In genomic region chr11:62542750-62543567, GRCh38 we compare ENCODE assay signal across 1 cellular context.
TF ChIP-seq lines count a peak whose summit lies in the region.

No MANE protein-coding gene starts in this region.

TF ChIP-seq in HepG2, 621 proteins besides CTCF, POLR2A, EP300 and RAD21 (continued from another document and continues in another):
- TF ChIP-seq ZNF562 (CRISPR knock-in tag; IDR thresholded peaks at IDR 0.05; ENCODE audit: borderline replicate concordance) (no peak), ZNF205 (CRISPR knock-in tag; IDR thresholded peaks at IDR 0.05) (0 out of 2 replicates have a peak, but pooled peaks have one; percentile 37), SCMH1 (CRISPR knock-in tag; IDR thresholded peaks at IDR 0.05; ENCODE audit: borderline replicate concordance) (no peak), AGO2 (optimal IDR thresholded peaks at IDR 0.05; ENCODE audit: low read depth, low read length) (peak; percentile 58), ZNF260 (CRISPR knock-in tag; IDR thresholded peaks at IDR 0.05; ENCODE audit: borderline replicate concordance, low read depth) (0 out of 2 replicates have a peak, but pooled peaks have one; percentile 29), ZNF235 (CRISPR knock-in tag; IDR thresholded peaks at IDR 0.05; ENCODE audit: borderline replicate concordance) (no peak), POGZ (CRISPR knock-in tag; IDR thresholded peaks at IDR 0.05) (0 out of 2 replicates have a peak, but pooled peaks have one; percentile 30), ZNF317 (CRISPR knock-in tag; IDR thresholded peaks at IDR 0.05) (peak; percentile 45; the same call in 1 of the 2 replicates), PAXIP1 (CRISPR knock-in tag; conservative IDR thresholded peaks at IDR 0.05) (peak; percentile 26; the same call in 1 of the 2 replicates), TEAD3 (CRISPR knock-in tag; optimal IDR thresholded peaks at IDR 0.05; ENCODE audit: borderline replicate concordance) (peak; percentile 12), SSRP1 (CRISPR knock-in tag; IDR thresholded peaks at IDR 0.05) (0 out of 2 replicates have a peak, but pooled peaks have one; percentile 79), RNF2 (conservative IDR thresholded peaks at IDR 0.05; ENCODE audit: low read depth) (no peak), SMYD3 (CRISPR knock-in tag; IDR thresholded peaks at IDR 0.05) (no peak), HMGA1 (CRISPR knock-in tag; conservative IDR thresholded peaks at IDR 0.05) (no peak), ZBTB3 (CRISPR knock-in tag; IDR thresholded peaks at IDR 0.05; ENCODE audit: borderline replicate concordance, low read depth) (no peak), NPAS2 (CRISPR knock-in tag; IDR thresholded peaks at IDR 0.05; ENCODE audit: borderline replicate concordance) (no peak), ZSCAN20 (CRISPR knock-in tag; IDR thresholded peaks at IDR 0.05; ENCODE audit: borderline replicate concordance) (no peak), ZNF556 (CRISPR knock-in tag; IDR thresholded peaks at IDR 0.05; ENCODE audit: borderline replicate concordance) (0 out of 2 replicates have a peak, but pooled peaks have one; percentile 26), CHD2 (IDR thresholded peaks at IDR 0.05; ENCODE audit: low read depth, low read length) (no peak), ZNF652 (CRISPR knock-in tag; IDR thresholded peaks at IDR 0.05; ENCODE audit: borderline replicate concordance, low read depth) (no peak), KDM5B (CRISPR knock-in tag; IDR thresholded peaks at IDR 0.05; ENCODE audit: borderline replicate concordance) (no peak), AGO1 (IDR thresholded peaks at IDR 0.05; ENCODE audit: low read depth, low read length, poor library complexity, severe bottlenecking) (no peak), FOXP4 (CRISPR knock-in tag; IDR thresholded peaks at IDR 0.05) (no peak), SKI (IDR thresholded peaks at IDR 0.05; ENCODE audit: partially characterized antibody) (no peak), ZNF839 (CRISPR knock-in tag; IDR thresholded peaks at IDR 0.05; ENCODE audit: borderline replicate concordance) (0 out of 2 replicates have a peak, but pooled peaks have one; percentile 62), GATAD2A (CRISPR knock-in tag; IDR thresholded peaks at IDR 0.05) (peak; percentile 15; the same call in 1 of the 2 replicates), ZNF362 (CRISPR knock-in tag; IDR thresholded peaks at IDR 0.05; ENCODE audit: borderline replicate concordance) (no peak; the same call in 1 of the 2 replicates), HMGXB4 (CRISPR knock-in tag; IDR thresholded peaks at IDR 0.05; ENCODE audit: borderline replicate concordance in 1 of 2, low read depth in 1 of 2) (peak; percentile 70 to 76), ZGPAT (CRISPR knock-in tag; IDR thresholded peaks at IDR 0.05) (peak; percentile 41; the same call in 1 of the 2 replicates), SP5 (CRISPR knock-in tag; IDR thresholded peaks at IDR 0.05; ENCODE audit: borderline replicate concordance, low read depth) (no peak), ZNF10 (CRISPR knock-in tag; IDR thresholded peaks at IDR 0.05; ENCODE audit: borderline replicate concordance, low read depth) (no peak), ZFP90 (CRISPR knock-in tag; IDR thresholded peaks at IDR 0.05; ENCODE audit: borderline replicate concordance) (0 out of 2 replicates have a peak, but pooled peaks have one; percentile 47), ZNF772 (CRISPR knock-in tag; IDR thresholded peaks at IDR 0.05) (0 out of 2 replicates have a peak, but pooled peaks have one; percentile 13), PCBP2 (optimal IDR thresholded peaks at IDR 0.05; ENCODE audit: low read depth, low read length, poor library complexity, severe bottlenecking) (no peak), GABPB1 (CRISPR knock-in tag; IDR thresholded peaks at IDR 0.05) (peak; percentile 42; the same call in 1 of the 2 replicates), ZSCAN12 (CRISPR knock-in tag; IDR thresholded peaks at IDR 0.05) (no peak), KDM6A (CRISPR knock-in tag; IDR thresholded peaks at IDR 0.05; ENCODE audit: low read depth) (no peak), PATZ1 (CRISPR knock-in tag; IDR thresholded peaks at IDR 0.05) (peak; percentile 76), FLYWCH1 (CRISPR knock-in tag; IDR thresholded peaks at IDR 0.05) (no peak), ZBTB42 (CRISPR knock-in tag; IDR thresholded peaks at IDR 0.05) (no peak), HNRNPK (IDR thresholded peaks at IDR 0.05; ENCODE audit: low read depth, low read length, poor library complexity, severe bottlenecking) (no peak), HNRNPUL1 (IDR thresholded peaks at IDR 0.05; ENCODE audit: low read depth, low read length) (no peak)
- TF ChIP-seq, protein P1, sequence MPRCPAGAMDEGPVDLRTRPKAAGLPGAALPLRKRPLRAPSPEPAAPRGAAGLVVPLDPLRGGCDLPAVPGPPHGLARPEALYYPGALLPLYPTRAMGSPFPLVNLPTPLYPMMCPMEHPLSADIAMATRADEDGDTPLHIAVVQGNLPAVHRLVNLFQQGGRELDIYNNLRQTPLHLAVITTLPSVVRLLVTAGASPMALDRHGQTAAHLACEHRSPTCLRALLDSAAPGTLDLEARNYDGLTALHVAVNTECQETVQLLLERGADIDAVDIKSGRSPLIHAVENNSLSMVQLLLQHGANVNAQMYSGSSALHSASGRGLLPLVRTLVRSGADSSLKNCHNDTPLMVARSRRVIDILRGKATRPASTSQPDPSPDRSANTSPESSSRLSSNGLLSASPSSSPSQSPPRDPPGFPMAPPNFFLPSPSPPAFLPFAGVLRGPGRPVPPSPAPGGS (CRISPR knock-in tag; IDR thresholded peaks at IDR 0.05): no peak
- TF ChIP-seq, protein P2, sequence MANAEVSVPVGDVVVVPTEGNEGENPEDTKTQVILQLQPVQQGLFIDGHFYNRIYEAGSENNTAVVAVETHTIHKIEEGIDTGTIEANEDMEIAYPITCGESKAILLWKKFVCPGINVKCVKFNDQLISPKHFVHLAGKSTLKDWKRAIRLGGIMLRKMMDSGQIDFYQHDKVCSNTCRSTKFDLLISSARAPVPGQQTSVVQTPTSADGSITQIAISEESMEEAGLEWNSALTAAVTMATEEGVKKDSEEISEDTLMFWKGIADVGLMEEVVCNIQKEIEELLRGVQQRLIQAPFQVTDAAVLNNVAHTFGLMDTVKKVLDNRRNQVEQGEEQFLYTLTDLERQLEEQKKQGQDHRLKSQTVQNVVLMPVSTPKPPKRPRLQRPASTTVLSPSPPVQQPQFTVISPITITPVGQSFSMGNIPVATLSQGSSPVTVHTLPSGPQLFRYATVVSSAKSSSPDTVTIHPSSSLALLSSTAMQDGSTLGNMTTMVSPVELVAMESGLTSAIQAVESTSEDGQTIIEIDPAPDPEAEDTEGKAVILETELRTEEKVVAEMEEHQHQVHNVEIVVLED (CRISPR knock-in tag; IDR thresholded peaks at IDR 0.05; ENCODE audit: borderline replicate concordance): 0 out of 2 replicates have a peak, but pooled peaks have one; percentile 21
- TF ChIP-seq, protein P3, sequence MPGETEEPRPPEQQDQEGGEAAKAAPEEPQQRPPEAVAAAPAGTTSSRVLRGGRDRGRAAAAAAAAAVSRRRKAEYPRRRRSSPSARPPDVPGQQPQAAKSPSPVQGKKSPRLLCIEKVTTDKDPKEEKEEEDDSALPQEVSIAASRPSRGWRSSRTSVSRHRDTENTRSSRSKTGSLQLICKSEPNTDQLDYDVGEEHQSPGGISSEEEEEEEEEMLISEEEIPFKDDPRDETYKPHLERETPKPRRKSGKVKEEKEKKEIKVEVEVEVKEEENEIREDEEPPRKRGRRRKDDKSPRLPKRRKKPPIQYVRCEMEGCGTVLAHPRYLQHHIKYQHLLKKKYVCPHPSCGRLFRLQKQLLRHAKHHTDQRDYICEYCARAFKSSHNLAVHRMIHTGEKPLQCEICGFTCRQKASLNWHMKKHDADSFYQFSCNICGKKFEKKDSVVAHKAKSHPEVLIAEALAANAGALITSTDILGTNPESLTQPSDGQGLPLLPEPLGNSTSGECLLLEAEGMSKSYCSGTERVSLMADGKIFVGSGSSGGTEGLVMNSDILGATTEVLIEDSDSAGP (CRISPR knock-in tag; IDR thresholded peaks at IDR 0.05; ENCODE audit: borderline replicate concordance): peak; percentile 78; the same call in 1 of the 2 replicates
- TF ChIP-seq, protein P4, sequence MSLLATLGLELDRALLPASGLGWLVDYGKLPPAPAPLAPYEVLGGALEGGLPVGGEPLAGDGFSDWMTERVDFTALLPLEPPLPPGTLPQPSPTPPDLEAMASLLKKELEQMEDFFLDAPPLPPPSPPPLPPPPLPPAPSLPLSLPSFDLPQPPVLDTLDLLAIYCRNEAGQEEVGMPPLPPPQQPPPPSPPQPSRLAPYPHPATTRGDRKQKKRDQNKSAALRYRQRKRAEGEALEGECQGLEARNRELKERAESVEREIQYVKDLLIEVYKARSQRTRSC (CRISPR knock-in tag; IDR thresholded peaks at IDR 0.05; ENCODE audit: low read depth): no peak
